20 cellular contexts compared by ENCODE assay signal in genomic region chr3:111081008-111081545, GRCh38. TPM values are rescaled to one million over a fixed set of nuclear protein-coding genes. Genes with fewer than 3 reads are reported as not detected.
DNase-seq lines count a peak whose midpoint lies in the region; ATAC-seq, FAIRE-seq and TF ChIP-seq lines count a peak whose summit lies in the region.
"Had no signal": no experiment of that assay in that cellular context is flagged by ENCODE, and none has a peak within 500 bp of the region (broad histone marks: within the 10 kb centered on the region; RNA-seq: fewer than 3 reads in every experiment).

No MANE protein-coding gene starts in this region.

- CTCF ChIA-PET in A549 (lab: Yijun Ruan, JAX) (interaction anchor here (0.6 to 3.4 kb wide), 21 partner anchors 11 to 1808 kb away, joined by 3 to 20 read pairs (median 4); no protein-coding TSS in a partner anchor), WTC11 (lab: Charles Lee) (interaction anchor here (0.7 to 2.3 kb wide), 14 partner anchors 9 to 767 kb away, joined by 3 to 11 read pairs (median 4); no protein-coding TSS in a partner anchor)
- CTCF ChIA-PET in activated CD4-positive, alpha-beta memory T cell treated with anti-CD3 and anti-CD28 coated beads for 36 hours (lab: Charles Lee) = interaction anchor here (0.5 to 1.6 kb wide), 7 partner anchors 13 to 1215 kb away, joined by 3 to 12 read pairs (median 4); no protein-coding TSS in a partner anchor

- H3F3A ChIP-seq in GM23338 (replicated peaks; ENCODE audit: low read depth) = no peaks in the 10 kb centered on the region

- intact Hi-C loops in left ventricle myocardium superior (cut with micrococcal nuclease) = no loop called here
- intact Hi-C loops in activated CD4-positive, alpha-beta memory T cell treated with anti-CD3 and anti-CD28 coated beads for 36 hours (cut with micrococcal nuclease) = no loop called here

- peaks cover 44% of the 10 kb centered on the region for H3K4me1 ChIP-seq in A549
- H3K4me1 ChIP-seq in GM23338 (ENCODE audit: insufficient read depth) = peaks cover 53% of the 10 kb centered on the region
- peaks cover 62% of the 10 kb centered on the region for H3K4me1 ChIP-seq in iPS-18a (ENCODE audit: control insufficient read depth, low read depth, low read length)
- no peaks in the 10 kb centered on the region for H3K4me1 ChIP-seq in Karpas-422 (ENCODE audit: low read length)

- H3K9me2 ChIP-seq in GM23338 (ENCODE audit: insufficient read depth) (no peaks in the 10 kb centered on the region), Karpas-422 (replicated peaks; ENCODE audit: insufficient read depth, low read length) (no peaks in the 10 kb centered on the region)

- WGBS in A549 (ENCODE audit: missing lambda C conversion rate) = 80% methylated on average over 3 of the region's 3 CpGs

- H3K4me3 ChIP-seq in A549 (no peak overlapping the region), GM23338 (no peak overlapping the region), iPS-18a (ENCODE audit: low read length) (no peak overlapping the region), Karpas-422 (ENCODE audit: low read length) (no peak overlapping the region)
- H3K4me3 ChIP-seq: heart right ventricle, MG63, thoracic aorta had no signal

- H3K9me3 Mint-ChIP-seq in GM23338 (no peaks in the 10 kb centered on the region), WTC11 (no peaks in the 10 kb centered on the region)
- no peaks in the 10 kb centered on the region for H3K9me3 Mint-ChIP-seq in activated CD4-positive, alpha-beta memory T cell treated with anti-CD3 and anti-CD28 coated beads for 36 hours
- H3K9me3 Mint-ChIP-seq: activated CD8-positive, alpha-beta T cell treated with anti-CD3 and anti-CD28 coated beads for 36 hours; activated naive CD4-positive, alpha-beta T cell treated with anti-CD3 and anti-CD28 coated beads, Interleukin-2, amount 50 U/mL, for 24 hours; activated T-cell treated with anti-CD3 and anti-CD28 coated beads, Interleukin-2, amount 50 U/mL, for 4 hours; stimulated activated memory B cell treated with anti-CD40 and anti-IgM and Interleukin-4, amounts not matched to agents 10 μg/mL and 1 μg/mL and 100 μg/mL, for 72 hours; T-cell had no signal

- peak overlapping the region in 1 of 2 experiments; percentile 51; a peak in 3 of 6 replicates for H3K27ac ChIP-seq in A549
- no peak overlapping the region for H3K27ac ChIP-seq in GM23338 (ENCODE audit: low read depth)
- H3K27ac ChIP-seq in iPS-18a (ENCODE audit: low read length) = no peak overlapping the region
- no peak overlapping the region for H3K27ac ChIP-seq in Karpas-422 (ENCODE audit: low read length)
- H3K27ac ChIP-seq: epithelial cell of prostate, heart right ventricle, RWPE1, thoracic aorta, WERI-Rb-1 had no signal

- no peak overlapping the region for H3K4me3 Mint-ChIP-seq in GM23338
- no peak overlapping the region for H3K4me3 Mint-ChIP-seq in activated CD4-positive, alpha-beta memory T cell treated with anti-CD3 and anti-CD28 coated beads for 36 hours
- no peak overlapping the region for H3K4me3 Mint-ChIP-seq in WTC11
- H3K4me3 Mint-ChIP-seq: activated CD8-positive, alpha-beta T cell treated with anti-CD3 and anti-CD28 coated beads for 36 hours; activated naive CD4-positive, alpha-beta T cell treated with anti-CD3 and anti-CD28 coated beads, Interleukin-2, amount 50 U/mL, for 24 hours; activated T-cell treated with anti-CD3 and anti-CD28 coated beads, Interleukin-2, amount 50 U/mL, for 4 hours; stimulated activated memory B cell treated with anti-CD40 and anti-IgM and Interleukin-4, amounts not matched to agents 10 μg/mL and 1 μg/mL and 100 μg/mL, for 72 hours; T-cell had no signal

- no peak for TF ChIP-seq RAD21 in A549 (conservative IDR thresholded peaks at IDR 0.05 in 1 of 2, IDR thresholded peaks at IDR 0.05 in 1 of 2)

- no peak for TF ChIP-seq POLR2A in A549 (IDR thresholded peaks at IDR 0.05; ENCODE audit: low read length)

- H3K4me1 Mint-ChIP-seq in GM23338 (peaks cover 16% of the 10 kb centered on the region), WTC11 (peaks cover 25% of the 10 kb centered on the region)
- H3K4me1 Mint-ChIP-seq in activated CD4-positive, alpha-beta memory T cell treated with anti-CD3 and anti-CD28 coated beads for 36 hours (ENCODE audit: low read depth) = peaks cover 5% of the 10 kb centered on the region
- H3K4me1 Mint-ChIP-seq: activated naive CD4-positive, alpha-beta T cell treated with anti-CD3 and anti-CD28 coated beads, Interleukin-2, amount 50 U/mL, for 24 hours; stimulated activated memory B cell treated with anti-CD40 and anti-IgM and Interleukin-4, amounts not matched to agents 10 μg/mL and 1 μg/mL and 100 μg/mL, for 72 hours had no signal

- H3K4me2 ChIP-seq in A549 (peak overlapping the region; percentile 34; the same call in 1 of the 3 replicates), GM23338 (peak overlapping the region; percentile 63), Karpas-422 (ENCODE audit: low read depth, low read length, poor library complexity, severe bottlenecking) (no peak overlapping the region)

- H3K36me3 ChIP-seq in GM23338 (ENCODE audit: insufficient read depth) (no peaks in the 10 kb centered on the region), iPS-18a (ENCODE audit: control insufficient read depth, low read depth, low read length) (no peaks in the 10 kb centered on the region), Karpas-422 (ENCODE audit: insufficient read depth, low read length) (no peaks in the 10 kb centered on the region)
- H3K36me3 ChIP-seq: heart right ventricle, MG63, thoracic aorta, WERI-Rb-1 had no signal

- TF ChIP-seq EP300 in A549 (IDR thresholded peaks at IDR 0.05) = no peak

- H3K36me3 Mint-ChIP-seq in GM23338 (ENCODE audit: low read depth) (no peaks in the 10 kb centered on the region), WTC11 (no peaks in the 10 kb centered on the region)
- no peaks in the 10 kb centered on the region for H3K36me3 Mint-ChIP-seq in activated CD4-positive, alpha-beta memory T cell treated with anti-CD3 and anti-CD28 coated beads for 36 hours
- H3K36me3 Mint-ChIP-seq: activated naive CD4-positive, alpha-beta T cell treated with anti-CD3 and anti-CD28 coated beads, Interleukin-2, amount 50 U/mL, for 24 hours; stimulated activated memory B cell treated with anti-CD40 and anti-IgM and Interleukin-4, amounts not matched to agents 10 μg/mL and 1 μg/mL and 100 μg/mL, for 72 hours; T-cell had no signal

- no peaks in the 10 kb centered on the region for H3K27me3 Mint-ChIP-seq in GM23338 (ENCODE audit: insufficient read depth, low read depth, poor library complexity)
- no peaks in the 10 kb centered on the region for H3K27me3 Mint-ChIP-seq in activated CD4-positive, alpha-beta memory T cell treated with anti-CD3 and anti-CD28 coated beads for 36 hours
- H3K27me3 Mint-ChIP-seq in WTC11 (ENCODE audit: low read depth) = no peaks in the 10 kb centered on the region
- H3K27me3 Mint-ChIP-seq: stimulated activated memory B cell treated with anti-CD40 and anti-IgM and Interleukin-4, amounts not matched to agents 10 μg/mL and 1 μg/mL and 100 μg/mL, for 72 hours; T-cell had no signal

- peak; percentile 43 for FAIRE-seq in A549 (lab: Jason Lieb, UNC)

- no peaks in the 10 kb centered on the region for H4K20me1 ChIP-seq in GM23338 (replicated peaks; ENCODE audit: insufficient read depth)
- no peaks in the 10 kb centered on the region for H4K20me1 ChIP-seq in Karpas-422 (ENCODE audit: insufficient read depth, low read depth, low read length)

- no peaks in the 10 kb centered on the region for H3K9me3 ChIP-seq in A549
- H3K9me3 ChIP-seq in iPS-18a (ENCODE audit: control insufficient read depth, low read depth, low read length) = no peaks in the 10 kb centered on the region
- no peaks in the 10 kb centered on the region for H3K9me3 ChIP-seq in Karpas-422 (ENCODE audit: low read length)
- H3K9me3 ChIP-seq: heart right ventricle, MG63, thoracic aorta had no signal

- H3K79me2 ChIP-seq in GM23338 (replicated peaks; ENCODE audit: insufficient read depth) (peaks cover 100% of the 10 kb centered on the region), Karpas-422 (ENCODE audit: low read length) (no peaks in the 10 kb centered on the region)

- DNase-seq in A549 (ENCODE audit: low read depth in 1 of 2, low spot score in 1 of 2) (no peak), GM23338 (ENCODE audit: low spot score) (no peak), amniotic epithelial cell (ENCODE audit: low read depth) (peak; percentile 70), left ventricle myocardium superior (no peak), Karpas-422 (no peak), WTC11 (ENCODE audit: low spot score) (no peak)
- DNase-seq in activated CD4-positive, alpha-beta memory T cell treated with anti-CD3 and anti-CD28 coated beads for 36 hours = no peak
- DNase-seq: activated CD8-positive, alpha-beta T cell treated with anti-CD3 and anti-CD28 coated beads for 36 hours; activated T-cell treated with anti-CD3 and anti-CD28 coated beads, Interleukin-2, amount 50 U/mL, for 4 hours; DMS153; heart right ventricle; MG63; T-cell; WERI-Rb-1 had no signal

- H2AFZ ChIP-seq in GM23338 (no peak overlapping the region), Karpas-422 (ENCODE audit: low read length) (no peak overlapping the region)

- no peak for ATAC-seq in A549
- peak; percentile 62 for ATAC-seq in GM23338
- ATAC-seq in left ventricle myocardium superior = no peak
- ATAC-seq in WTC11 = no peak
- ATAC-seq: activated CD8-positive, alpha-beta T cell treated with anti-CD3 and anti-CD28 coated beads for 36 hours; activated T-cell treated with anti-CD3 and anti-CD28 coated beads, Interleukin-2, amount 50 U/mL, for 4 hours; heart right ventricle; stimulated activated memory B cell treated with anti-CD40 and anti-IgM and Interleukin-4, amounts not matched to agents 10 μg/mL and 1 μg/mL and 100 μg/mL, for 72 hours; T-cell had no signal

- no peaks in the 10 kb centered on the region for H3K27me3 ChIP-seq in GM23338 (ENCODE audit: insufficient read depth)
- H3K27me3 ChIP-seq in iPS-18a (ENCODE audit: control insufficient read depth, insufficient read depth, low read length) = no peaks in the 10 kb centered on the region
- H3K27me3 ChIP-seq in Karpas-422 (ENCODE audit: low read length) = no peaks in the 10 kb centered on the region
- H3K27me3 ChIP-seq: heart right ventricle, MG63 had no signal

- H3K9ac ChIP-seq in iPS-18a (ENCODE audit: low read length) (peak overlapping the region; percentile 22), Karpas-422 (ENCODE audit: low read length) (no peak overlapping the region)

- POLR2A ChIA-PET in A549 (lab: Yijun Ruan, JAX) = no interaction called here
- POLR2A ChIA-PET in activated CD4-positive, alpha-beta memory T cell treated with anti-CD3 and anti-CD28 coated beads for 36 hours (lab: Charles Lee) = no interaction called here
- POLR2A ChIA-PET in WTC11 (lab: Charles Lee) = interaction anchor here (0.6 kb wide), 1 partner anchor 1683 kb away, joined by 3 read pairs; no protein-coding TSS in a partner anchor

- no peak overlapping the region for H3K27ac Mint-ChIP-seq in GM23338
- H3K27ac Mint-ChIP-seq in activated CD4-positive, alpha-beta memory T cell treated with anti-CD3 and anti-CD28 coated beads for 36 hours = no peak overlapping the region
- H3K27ac Mint-ChIP-seq in WTC11 = no peak overlapping the region
- H3K27ac Mint-ChIP-seq: activated CD8-positive, alpha-beta T cell treated with anti-CD3 and anti-CD28 coated beads for 36 hours; activated naive CD4-positive, alpha-beta T cell treated with anti-CD3 and anti-CD28 coated beads, Interleukin-2, amount 50 U/mL, for 24 hours; stimulated activated memory B cell treated with anti-CD40 and anti-IgM and Interleukin-4, amounts not matched to agents 10 μg/mL and 1 μg/mL and 100 μg/mL, for 72 hours; T-cell had no signal

- no peak for TF ChIP-seq CTCF in A549 (IDR thresholded peaks at IDR 0.05)
- no peak for TF ChIP-seq CTCF in GM23338 (conservative IDR thresholded peaks at IDR 0.05; ENCODE audit: low read depth in 2 of 2)
- no peak for TF ChIP-seq CTCF in WTC11 (IDR thresholded peaks at IDR 0.05)

RNA-seq across cellular contexts. Expression of gene NECTIN3, which starts 9.5 kb away (rescaled TPM):
- 36.6 and 38.4 TPM in 2 replicates for polyA plus RNA-seq in A549 (2011; rRNA removed)
- 5.4 and 7.8 TPM in 2 replicates for polyA plus RNA-seq in A549 (2012; cell fraction: cytosol; rRNA removed)
- polyA plus RNA-seq in A549 (2012; cell fraction: nucleus; rRNA removed) = 4.1 and 5.1 TPM in 2 replicates
- 28.3 to 33.2 TPM (median 29.8 TPM) in 3 replicates for polyA plus RNA-seq in A549 (2017; fragmentation: RNase III; extraction: RNeasy Plus Mini Kit Qiagen cat#74134 plus additional on column Dnase treatment)
- 33.9 and 34.1 TPM in 2 replicates for polyA minus RNA-seq in A549 (2011; rRNA and poly(A)+ RNA removed)
- 48.2 TPM in 2 replicates for total RNA-seq in GM23338 (2014; rRNA removed; shearing (Covaris generic))
- polyA plus RNA-seq in GM23338 (2016; fragmentation: Nextera tagmentation; extraction: Ambion mirVana) = 16.0 and 16.2 TPM in 2 replicates
- total RNA-seq in left ventricle myocardium superior = 9.1 TPM
- total RNA-seq in activated CD4-positive, alpha-beta memory T cell treated with anti-CD3 and anti-CD28 coated beads for 36 hours = 10 to 100 TPM; 10.5 to 11.3 TPM
- total RNA-seq in Karpas-422 (2014; rRNA removed; shearing (Covaris generic); ENCODE audit: low replicate concordance) = not detected in 2 replicates
- 19.9 to 24.8 TPM (median 23.0 TPM) in 3 replicates for total RNA-seq in WTC11 (2021)

Comparison
In these comparisons a context has a peak if more than half of its experiments do, and no peak if none do; other contexts are left out.
1. RNA of gene NECTIN3, which starts 9.5 kb away (total RNA-seq): 48.2 TPM in GM23338, 19.9 to 24.8 TPM in WTC11, 10.5 to 11.3 TPM in activated CD4-positive, alpha-beta memory T cell treated with anti-CD3 and anti-CD28 coated beads for 36 hours and 9.1 TPM in left ventricle myocardium superior (single experiment); not detected in Karpas-422; every median in the first group is over 10 times any median in the second.